In genomic region chrX:41033299-41033698, GRCh38 we compare ENCODE assay signal across 22 cellular contexts. TPM values are rescaled to one million over a fixed set of nuclear protein-coding genes. Genes with fewer than 3 reads are reported as not detected.
DNase-seq lines count a peak whose midpoint lies in the region; FAIRE-seq and TF ChIP-seq lines count a peak whose summit lies in the region.
"Had no signal": no experiment of that assay in that cellular context is flagged by ENCODE, and none has a peak within 500 bp of the region (broad histone marks: within the 10 kb centered on the region; RNA-seq: fewer than 3 reads in every experiment).

No MANE protein-coding gene starts in this region.

- H3K9me3 ChIP-seq in kidney (ENCODE audit: control insufficient read depth in 1 of 2, low read length in 2 of 2) = no peaks in the 10 kb centered on the region
- H3K9me3 ChIP-seq: sigmoid colon, SJCRH30, thyroid gland had no signal

- no peak for FAIRE-seq in kidney (lab: Jason Lieb, UNC)
- FAIRE-seq: endometrium had no signal

- no peak overlapping the region for H3K27ac ChIP-seq in kidney (ENCODE audit: low read depth in 2 of 2, low read length in 2 of 2)
- H3K27ac ChIP-seq: sigmoid colon, SJCRH30, thyroid gland had no signal

- in situ Hi-C loops in KBM-7 (cut with MboI; ENCODE audit: low pct_unique_long_range_greater_than_20kb, low sequenced_read_pairs) = no loop called here

- DNase-seq in CMK (ENCODE audit: low read depth) (peak; percentile 20), KBM-7 (peak; percentile 19), RPMI7951 (ENCODE audit: low read depth) (peak; percentile 49), fibroblast of mammary gland (ENCODE audit: low read depth) (peak; percentile 30), NCI-H2196 (lab: John Stamatoyannopoulos, UW; ENCODE audit: unreplicated experiment) (no peak), kidney (no peak), cortex of kidney (lab: John Stamatoyannopoulos, UW) (no peak), ecto neural progenitor cell (ENCODE audit: low spot score) (no peak)
- DNase-seq: activated CD4-positive, alpha-beta T cell treated with anti-CD3 and anti-CD28 coated beads for 4 hours; activated CD8-positive, alpha-beta memory T cell treated with anti-CD3 and anti-CD28 coated beads, Interleukin-2, amount 10 ng/mL, durations not matched to agents 7 days and 5 days; DMS153; head of caudate nucleus; left cardiac atrium; mesenchymal stem cell; NCI-H1105; NCI-H1930; NCI-H345; sigmoid colon; T-helper 17 cell; thyroid gland had no signal

- intact Hi-C loops in kidney (cut with DNase I) = no loop called here

- H3K4me1 ChIP-seq in kidney (ENCODE audit: control insufficient read depth in 1 of 2, insufficient read depth in 1 of 2, low read depth in 1 of 2, low read length in 2 of 2) = no peaks in the 10 kb centered on the region
- H3K4me1 ChIP-seq: sigmoid colon, SJCRH30, thyroid gland had no signal

- TF ChIP-seq CTCF in fibroblast of mammary gland (conservative IDR thresholded peaks at IDR 0.05; ENCODE audit: control insufficient read depth, insufficient read depth, low read depth, low read length) (no peak), kidney (IDR thresholded peaks at IDR 0.05; ENCODE audit: borderline replicate concordance, extremely low read depth, insufficient read depth) (no peak)

- no peak overlapping the region for H3K9ac ChIP-seq in kidney (ENCODE audit: low read length in 2 of 2)

- H3K36me3 ChIP-seq in kidney (ENCODE audit: control insufficient read depth in 1 of 2, insufficient read depth in 2 of 2, low read length in 2 of 2) = no peaks in the 10 kb centered on the region
- H3K36me3 ChIP-seq: sigmoid colon, SJCRH30, thyroid gland had no signal

- H3K4me3 ChIP-seq in fibroblast of mammary gland (ENCODE audit: control insufficient read depth, low read depth, low read length) = no peak overlapping the region
- no peak overlapping the region for H3K4me3 ChIP-seq in kidney (ENCODE audit: low read length in 2 of 2)
- H3K4me3 ChIP-seq: sigmoid colon, SJCRH30, thyroid gland had no signal

RNA-seq across cellular contexts. Expression of gene USP9X, which starts 51.9 kb away (rescaled TPM):
- 78.3 and 82.9 TPM in 2 replicates for total RNA-seq in RPMI7951 (2014; rRNA removed; shearing (Covaris generic))
- 86.8 TPM for total RNA-seq in kidney
- 12.0 TPM for polyA plus RNA-seq in kidney (ENCODE audit: insufficient read depth, low read depth, low replicate concordance)

Comparison
In these comparisons a context has a peak if more than half of its experiments do, and no peak if none do; other contexts are left out.
1. DNase-seq: peak in CMK (single experiment), KBM-7 (single experiment), RPMI7951 (single experiment) and fibroblast of mammary gland (single experiment); none in NCI-H2196 (single experiment), kidney (single experiment), cortex of kidney (single experiment) and ecto neural progenitor cell (single experiment).